In the genomic region with DNA sequence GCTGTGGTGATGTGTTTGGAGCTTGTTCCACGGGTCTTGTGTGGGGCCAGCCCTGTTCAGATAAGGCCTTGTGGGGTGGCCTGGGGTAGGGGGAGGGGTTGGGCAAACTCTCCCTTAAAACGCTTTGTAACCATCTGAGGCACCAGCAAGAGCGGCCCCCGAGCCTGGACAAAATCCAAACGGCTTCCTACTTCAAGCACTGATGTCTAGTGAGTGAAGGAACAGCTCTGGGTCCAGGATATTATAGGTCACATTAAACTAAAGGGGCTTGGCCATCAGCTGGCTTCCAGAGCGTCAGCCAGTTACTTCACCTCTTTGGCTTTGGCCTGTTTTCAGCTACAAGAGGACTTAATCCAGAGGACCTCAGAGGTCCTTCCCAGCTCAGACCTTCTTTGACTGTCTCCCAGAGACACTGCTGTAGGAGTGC, we compare ENCODE assay signal across 14 cellular contexts. TPM values are rescaled to one million over a fixed set of nuclear protein-coding genes. Genes with fewer than 3 reads are reported as not detected.
A peak's percentile ranks its signal among the peaks of the same experiment; 100 is the strongest.
DNase-seq lines count a peak whose midpoint lies in the region; ATAC-seq and TF ChIP-seq lines count a peak whose summit lies in the region.
"Had no signal": no experiment of that assay in that cellular context is flagged by ENCODE, and none has a peak within 500 bp of the region (broad histone marks: within the 10 kb centered on the region; RNA-seq: fewer than 3 reads in every experiment).

No MANE protein-coding gene starts in this region.

- H3K27me3 ChIP-seq in A673 (replicated peaks; ENCODE audit: insufficient read depth, low read depth, low read length, poor library complexity), result no peaks in the 10 kb centered on the region
- H3K27me3 ChIP-seq in heart left ventricle, result no peaks in the 10 kb centered on the region
- no peaks in the 10 kb centered on the region for H3K27me3 ChIP-seq in ovary
- peaks cover 0 to 6% of the 10 kb centered on the region in 2 donors for H3K27me3 ChIP-seq in tibial artery

- H3K4me1 ChIP-seq in A673 (ENCODE audit: insufficient read depth, low read length, poor library complexity, severe bottlenecking) (peaks cover 5% of the 10 kb centered on the region), heart left ventricle (peaks cover 0 to 34% (median 7%) of the 10 kb centered on the region in 12 donors), ovary (ENCODE audit: insufficient read depth) (peaks cover 5% of the 10 kb centered on the region), tibial artery (peaks cover 0 to 24% (median 10%) of the 10 kb centered on the region in 4 donors)

- 34 to 48% (median 43%) methylated on average over 6 of the region's 6 CpGs for WGBS in heart left ventricle, 4 donors
- 17 to 20% (median 19%) methylated on average over 5 to 6 of the region's 6 CpGs for WGBS in ovary, 3 donors

- intact Hi-C loops in A673 (cut with micrococcal nuclease; ENCODE audit: unreplicated experiment), result no loop called here
- intact Hi-C loops in heart left ventricle (cut with DNase I), result no loop called here
- intact Hi-C loops in ovary (cut with DNase I), result no loop called here
- intact Hi-C loops in tibial artery (cut with DNase I; ENCODE audit: low total_unique reads), result no loop called here

- CTCF ChIA-PET in A673 (lab: Charles Lee), result no interaction called here
- CTCF ChIA-PET in RWPE1 (lab: Yijun Ruan, JAX), result interaction anchor here (1.1 kb wide), 1 partner anchor 10 kb away, joined by 4 read pairs; no protein-coding TSS in a partner anchor

- H3K27ac ChIP-seq in A673 (ENCODE audit: low read depth, low read length, poor library complexity, severe bottlenecking) (peak overlapping the region; percentile 45), RWPE1 (peak overlapping the region; percentile 99), heart left ventricle (peak overlapping the region in 10 of 12 donors; percentile 1 to 58 (median 40)), ovary (peak overlapping the region; percentile 28 to 48), tibial artery (peak overlapping the region in 1 of 2 donors; percentile 42)

- H3K9me3 ChIP-seq in A673 (ENCODE audit: low read depth, low read length, poor library complexity, severe bottlenecking), result no peaks in the 10 kb centered on the region
- H3K9me3 ChIP-seq in heart left ventricle, result no peaks in the 10 kb centered on the region
- no peaks in the 10 kb centered on the region for H3K9me3 ChIP-seq in ovary
- no peaks in the 10 kb centered on the region for H3K9me3 ChIP-seq in tibial artery

- no peak for TF ChIP-seq POLR2A in heart left ventricle (IDR thresholded peaks at IDR 0.05)
- no peak for TF ChIP-seq POLR2A in ovary (IDR thresholded peaks at IDR 0.05)

- no TSS peak for BruUV-seq in A673 (replicated peaks; lab: Mats Ljungman, UMichigan)

- DNase-seq in A673 (ENCODE audit: low spot score) (no peak), RWPE1 (ENCODE audit: low spot score) (no peak), heart left ventricle (peak in 1 of 5 donors; percentile 40), ovary (peak; percentile 56 to 75 (median 60)), tibial artery (no peak), hippocampal formation (lab: John Stamatoyannopoulos, UW) (no peak), pons (ENCODE audit: low spot score) (no peak)
- DNase-seq: activated CD8-positive, alpha-beta memory T cell treated with anti-CD3 and anti-CD28 coated beads for 24 hours; AML-193; Kasumi-1; NCI-H2029 treated with DMSO at 0.1 percent for 48 hours; NK-92 treated with Interleukin-12 subunit alpha and Interleukin-12 subunit beta, amount 100 ng/mL, for 24 hours had no signal

- TF ChIP-seq EP300 in ovary (IDR thresholded peaks at IDR 0.05), result no peak

- H3K36me3 ChIP-seq in A673 (ENCODE audit: insufficient read depth, low read length, poor library complexity, severe bottlenecking) (peaks cover 61% of the 10 kb centered on the region), heart left ventricle (peaks cover 0 to 77% (median 37%) of the 10 kb centered on the region in 9 donors), ovary (no peaks in the 10 kb centered on the region), tibial artery (peaks cover 0 to 32% (median 23%) of the 10 kb centered on the region in 3 donors)

- H3K4me3 ChIP-seq in A673 (ENCODE audit: low read depth, low read length, poor library complexity, severe bottlenecking), result no peak overlapping the region
- H3K4me3 ChIP-seq in heart left ventricle, result no peak overlapping the region
- H3K4me3 ChIP-seq in ovary, result no peak overlapping the region
- no peak overlapping the region for H3K4me3 ChIP-seq in tibial artery

- TF ChIP-seq CTCF in A673 (conservative IDR thresholded peaks at IDR 0.05; ENCODE audit: low read depth, low read length) (no peak), RWPE1 (conservative IDR thresholded peaks at IDR 0.05; ENCODE audit: low read depth) (no peak), heart left ventricle (IDR thresholded peaks at IDR 0.05) (no peak), ovary (IDR thresholded peaks at IDR 0.05) (no peak), tibial artery (IDR thresholded peaks at IDR 0.05) (no peak)

- POLR2A ChIA-PET in A673 (lab: Charles Lee; ENCODE audit: low non-redundant PET) (no interaction called here), RWPE1 (lab: Yijun Ruan, JAX; ENCODE audit: low non-redundant PET) (no interaction called here)

- peak; percentile 8 to 47 (median 14) for ATAC-seq in heart left ventricle
- no peak for ATAC-seq in HG03139 (IDR thresholded peaks at IDR 0.05; ENCODE audit: unreplicated experiment)

RNA-seq across cellular contexts. Expression of a gene that starts 11.9 kb away (rescaled TPM):
- total RNA-seq in A673 (2021), result 47.8 and 91.0 TPM in 2 replicates
- total RNA-seq in heart left ventricle, result 100 to 1,000 TPM in 5 of 9 donors, 10 to 100 TPM in 4; 67.5 to 460 (median 103) TPM
- polyA plus RNA-seq in heart left ventricle, result 100 to 1,000 TPM; 101 to 125 TPM
- total RNA-seq in ovary, result 100 to 1,000 TPM; 342 to 965 (median 417) TPM
- polyA plus RNA-seq in ovary, result 100 to 1,000 TPM; 439 to 670 TPM
- total RNA-seq: T-helper 1 cell treated with Interleukin-12 subunit alpha and Interleukin-12 subunit beta and Interleukin-4 antibody, amounts not matched to agents 30 ng/mL and 1 ng/mL, for 36 hours had no signal

RNA-seq across cellular contexts. Expression of a gene that starts 31.1 kb away (rescaled TPM):
- total RNA-seq in A673 (2021) (0.28 and 0.37 TPM in 2 replicates), heart left ventricle (1 to 10 TPM in 2 of 9 donors, under 1 TPM in 6, not detected in 1; 0.25 to 1.8 (median 0.77) TPM), ovary (10 to 100 TPM in 3 of 7 donors, 1 to 10 TPM in 4; 2.6 to 45.2 (median 4.5) TPM)
- polyA plus RNA-seq in heart left ventricle (1 to 10 TPM in 1 of 2 donors, under 1 TPM in 1; 0.65 to 1.4 TPM), ovary (1 to 10 TPM; 1.7 to 9.4 TPM)

RNA-seq across cellular contexts. Expression of a gene that starts 49.3 kb away (rescaled TPM):
- total RNA-seq in A673 (2021) (18.6 and 19.4 TPM in 2 replicates), heart left ventricle (10 to 100 TPM in 4 of 9 donors, 1 to 10 TPM in 5; 7.2 to 29.0 (median 9.3) TPM), ovary (10 to 100 TPM; 26.7 to 59.4 (median 36.2) TPM)
- polyA plus RNA-seq in heart left ventricle (10 to 100 TPM in 1 of 2 donors, 1 to 10 TPM in 1; 9.1 to 12.5 TPM), ovary (10 to 100 TPM in 1 of 2 donors, 1 to 10 TPM in 1; 1.3 to 41.0 TPM)

RNA-seq across cellular contexts. Expression of a gene that starts 55.9 kb away (rescaled TPM):
- 28.1 and 31.6 TPM in 2 replicates for total RNA-seq in A673 (2021)
- 10 to 100 TPM in 3 of 9 donors, 1 to 10 TPM in 6; 5.2 to 15.9 (median 8.3) TPM for total RNA-seq in heart left ventricle
- 1 to 10 TPM; 5.6 to 6.5 TPM for polyA plus RNA-seq in heart left ventricle
- total RNA-seq in ovary, result 10 to 100 TPM; 11.3 to 22.0 (median 17.5) TPM
- 10 to 100 TPM in 1 of 2 donors, 1 to 10 TPM in 1; 8.5 to 16.3 TPM for polyA plus RNA-seq in ovary

RNA-seq across cellular contexts. Expression of a gene that starts 56.0 kb away (rescaled TPM):
- total RNA-seq in A673 (2021), result 211 and 231 TPM in 2 replicates
- 10 to 100 TPM; 20.1 to 87.4 (median 64.6) TPM for total RNA-seq in heart left ventricle
- 10 to 100 TPM; 10.4 to 35.0 TPM for polyA plus RNA-seq in heart left ventricle
- total RNA-seq in ovary, result 100 to 1,000 TPM in 5 of 7 donors, 10 to 100 TPM in 2; 20.7 to 137 (median 116) TPM
- polyA plus RNA-seq in ovary, result 10 to 100 TPM; 37.0 to 63.6 TPM

Comparison
In these comparisons a context has a peak if more than half of its experiments do, and no peak if none do; other contexts are left out.
1. DNase-seq: peak in ovary (5 of 5); none in A673 (single experiment), RWPE1 (single experiment), tibial artery (0 of 2), hippocampal formation (0 of 2) and pons (single experiment).